ENCODE assay signal across 16 cellular contexts in the genomic region with DNA sequence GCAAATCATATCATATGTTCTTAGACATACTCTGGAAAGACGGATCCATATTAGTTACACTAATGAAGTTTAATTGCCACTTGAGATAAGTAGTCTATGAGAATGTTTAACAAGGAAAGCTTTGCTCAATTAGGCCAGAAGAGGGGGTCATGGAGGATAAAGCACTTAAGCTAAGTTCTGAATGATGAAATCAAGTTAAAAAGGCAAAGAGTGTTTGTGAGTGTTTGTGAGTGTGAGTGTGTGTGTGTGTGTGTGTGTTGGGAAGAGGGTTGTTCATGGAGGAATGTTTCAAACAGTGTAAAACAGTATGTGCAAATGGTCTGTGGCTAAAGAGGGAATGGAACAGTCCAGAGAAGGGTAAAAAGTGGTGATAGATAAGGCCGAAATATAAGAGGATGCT.
A peak's percentile ranks its signal among the peaks of the same experiment; 100 is the strongest.
DNase-seq lines count a peak whose midpoint lies in the region; ATAC-seq, FAIRE-seq and TF ChIP-seq lines count a peak whose summit lies in the region.
"Had no signal": no experiment of that assay in that cellular context is flagged by ENCODE, and none has a peak within 500 bp of the region (broad histone marks: within the 10 kb centered on the region; RNA-seq: fewer than 3 reads in every experiment).

No MANE protein-coding gene starts in this region.

- H3K27ac ChIP-seq in SK-N-SH (ENCODE audit: low read depth in 2 of 2, low read length in 1 of 2) (no peak overlapping the region), upper lobe of right lung (no peak overlapping the region), small intestine (ENCODE audit: low read depth in 1 of 2, low read length in 1 of 2) (no peak overlapping the region)
- H3K27ac ChIP-seq: skin epidermis, tibial artery had no signal

- no peak overlapping the region for H3K9ac ChIP-seq in SK-N-SH

- H3K27me3 ChIP-seq in SK-N-SH (ENCODE audit: insufficient read depth) = no peaks in the 10 kb centered on the region
- H3K27me3 ChIP-seq in upper lobe of right lung = no peaks in the 10 kb centered on the region
- no peaks in the 10 kb centered on the region for H3K27me3 ChIP-seq in small intestine (ENCODE audit: control insufficient read depth in 2 of 2, insufficient read depth in 2 of 2, low read length in 2 of 2)
- H3K27me3 ChIP-seq: tibial artery had no signal

- H3K4me1 ChIP-seq in SK-N-SH (ENCODE audit: control insufficient read depth in 1 of 2, insufficient read depth in 2 of 2, low read depth in 1 of 2, low read length in 1 of 2) (no peaks in the 10 kb centered on the region; a peak in 1 of 4 replicates), upper lobe of right lung (no peaks in the 10 kb centered on the region), small intestine (ENCODE audit: control insufficient read depth in 2 of 2, insufficient read depth in 1 of 2, low read depth in 1 of 2, low read length in 1 of 2) (no peaks in the 10 kb centered on the region)

- H2AFZ ChIP-seq in SK-N-SH (ENCODE audit: low read depth) = no peak overlapping the region

- DNase-seq in SK-N-SH (no peak), NCI-H2171 treated with DMSO at 0.1 percent for 48 hours (lab: John Stamatoyannopoulos, UW) (peak; percentile 66), dermis blood vessel endothelial cell (peak; percentile 2), upper lobe of right lung (no peak), T-helper 1 cell (no peak), GDM1 (lab: John Stamatoyannopoulos, UW) (no peak), small intestine (no peak)
- DNase-seq: activated CD4-positive, alpha-beta T cell treated with anti-CD3 and anti-CD28 coated beads, Interleukin-2, amount 10 ng/mL, durations not matched to agents 7 days and 5 days; activated gamma-delta T cell; GF-D8; natural killer cell; NCI-H226; tibial artery had no signal

- FAIRE-seq in small intestine (lab: Jason Lieb, UNC) = no peak
- FAIRE-seq: keratinocyte had no signal

- TF ChIP-seq CTCF in SK-N-SH (IDR thresholded peaks at IDR 0.05) (peak; percentile 25), upper lobe of right lung (IDR thresholded peaks at IDR 0.05) (no peak)

- CTCF ChIA-PET in SK-N-SH (lab: Yijun Ruan, JAX) = interaction anchor here (0.6 kb wide), 2 partner anchors 293 to 656 kb away, joined by 3 read pairs; no protein-coding TSS in a partner anchor

- POLR2A ChIA-PET in SK-N-SH (lab: Yijun Ruan, JAX) = no interaction called here

- no peaks in the 10 kb centered on the region for H4K20me1 ChIP-seq in SK-N-SH (ENCODE audit: insufficient read depth)

- no peak overlapping the region for H3K4me3 ChIP-seq in SK-N-SH (ENCODE audit: low read depth in 2 of 2, low read length in 1 of 2)
- no peak overlapping the region for H3K4me3 ChIP-seq in upper lobe of right lung
- H3K4me3 ChIP-seq in small intestine (ENCODE audit: low read depth in 1 of 2, low read length in 2 of 2) = no peak overlapping the region
- H3K4me3 ChIP-seq: skin epidermis, tibial artery had no signal

- WGBS in SK-N-SH (ENCODE audit: low lambda C conversion rate) = 44% methylated on average over 2 of the region's 2 CpGs
- WGBS in small intestine, 3 donors = 47 to 49% (median 47%) methylated on average over 2 of the region's 2 CpGs

- no peak overlapping the region for H3K4me2 ChIP-seq in SK-N-SH

- no peaks in the 10 kb centered on the region for H3K79me2 ChIP-seq in SK-N-SH (ENCODE audit: insufficient read depth)

- no peaks in the 10 kb centered on the region for H3F3A ChIP-seq in SK-N-SH (replicated peaks; ENCODE audit: insufficient read depth)

- H3K9me2 ChIP-seq in SK-N-SH = no peaks in the 10 kb centered on the region

- no peaks in the 10 kb centered on the region for H3K9me3 ChIP-seq in SK-N-SH
- no peaks in the 10 kb centered on the region for H3K9me3 ChIP-seq in upper lobe of right lung
- H3K9me3 ChIP-seq in small intestine (ENCODE audit: control insufficient read depth, low read depth) = no peaks in the 10 kb centered on the region
- H3K9me3 ChIP-seq: tibial artery had no signal

- intact Hi-C loops in upper lobe of right lung (cut with DNase I) = no loop called here

- no peaks in the 10 kb centered on the region for H3K36me3 ChIP-seq in SK-N-SH (replicated peaks in 1 of 2; ENCODE audit: control insufficient read depth in 1 of 2, insufficient read depth in 2 of 2, low read length in 1 of 2)
- no peaks in the 10 kb centered on the region for H3K36me3 ChIP-seq in upper lobe of right lung
- H3K36me3 ChIP-seq in small intestine (ENCODE audit: control insufficient read depth in 2 of 2, insufficient read depth in 2 of 2, low read length in 2 of 2) = no peaks in the 10 kb centered on the region
- H3K36me3 ChIP-seq: tibial artery had no signal

- TF ChIP-seq RAD21 in SK-N-SH (IDR thresholded peaks at IDR 0.05; ENCODE audit: low read length) = no peak

- ATAC-seq in SK-N-SH treated with all-trans-retinoic acid at 6 μM for 48 hours (no peak), upper lobe of right lung (peak; percentile 39)
- ATAC-seq: natural killer cell had no signal

- TF ChIP-seq EP300 in SK-N-SH (IDR thresholded peaks at IDR 0.05; ENCODE audit: borderline replicate concordance in 1 of 2, low read depth in 1 of 2, low read length in 1 of 2) = no peak

TF ChIP-seq in SK-N-SH, 30 proteins besides CTCF, POLR2A, EP300 and RAD21 (continues in another document):
- TF ChIP-seq, protein P1, sequence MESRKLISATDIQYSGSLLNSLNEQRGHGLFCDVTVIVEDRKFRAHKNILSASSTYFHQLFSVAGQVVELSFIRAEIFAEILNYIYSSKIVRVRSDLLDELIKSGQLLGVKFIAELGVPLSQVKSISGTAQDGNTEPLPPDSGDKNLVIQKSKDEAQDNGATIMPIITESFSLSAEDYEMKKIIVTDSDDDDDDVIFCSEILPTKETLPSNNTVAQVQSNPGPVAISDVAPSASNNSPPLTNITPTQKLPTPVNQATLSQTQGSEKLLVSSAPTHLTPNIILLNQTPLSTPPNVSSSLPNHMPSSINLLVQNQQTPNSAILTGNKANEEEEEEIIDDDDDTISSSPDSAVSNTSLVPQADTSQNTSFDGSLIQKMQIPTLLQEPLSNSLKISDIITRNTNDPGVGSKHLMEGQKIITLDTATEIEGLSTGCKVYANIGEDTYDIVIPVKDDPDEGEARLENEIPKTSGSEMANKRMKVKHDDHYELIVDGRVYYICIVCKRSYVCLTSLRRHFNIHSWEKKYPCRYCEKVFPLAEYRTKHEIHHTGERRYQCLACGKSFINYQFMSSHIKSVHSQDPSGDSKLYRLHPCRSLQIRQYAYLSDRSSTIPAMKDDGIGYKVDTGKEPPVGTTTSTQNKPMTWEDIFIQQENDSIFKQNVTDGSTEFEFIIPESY (IDR thresholded peaks at IDR 0.05; ENCODE audit: borderline replicate concordance, low read depth) = no peak
- TF ChIP-seq JUND (IDR thresholded peaks at IDR 0.05) (no peak), SMC3 (IDR thresholded peaks at IDR 0.05; ENCODE audit: low read depth, low read length) (no peak), YY1 (IDR thresholded peaks at IDR 0.05; ENCODE audit: low read depth) (no peak), SIN3A (IDR thresholded peaks at IDR 0.05; ENCODE audit: borderline replicate concordance, low read depth, low read length) (no peak)
- TF ChIP-seq, protein P2, sequence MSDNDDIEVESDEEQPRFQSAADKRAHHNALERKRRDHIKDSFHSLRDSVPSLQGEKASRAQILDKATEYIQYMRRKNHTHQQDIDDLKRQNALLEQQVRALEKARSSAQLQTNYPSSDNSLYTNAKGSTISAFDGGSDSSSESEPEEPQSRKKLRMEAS (IDR thresholded peaks at IDR 0.05; ENCODE audit: low read depth) = no peak
- TF ChIP-seq, protein P3, sequence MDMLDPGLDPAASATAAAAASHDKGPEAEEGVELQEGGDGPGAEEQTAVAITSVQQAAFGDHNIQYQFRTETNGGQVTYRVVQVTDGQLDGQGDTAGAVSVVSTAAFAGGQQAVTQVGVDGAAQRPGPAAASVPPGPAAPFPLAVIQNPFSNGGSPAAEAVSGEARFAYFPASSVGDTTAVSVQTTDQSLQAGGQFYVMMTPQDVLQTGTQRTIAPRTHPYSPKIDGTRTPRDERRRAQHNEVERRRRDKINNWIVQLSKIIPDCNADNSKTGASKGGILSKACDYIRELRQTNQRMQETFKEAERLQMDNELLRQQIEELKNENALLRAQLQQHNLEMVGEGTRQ (IDR thresholded peaks at IDR 0.05; ENCODE audit: borderline replicate concordance, low read depth, low read length) = no peak

TF ChIP-seq in SK-N-SH treated with all-trans-retinoic acid at 6 μM for 48 hours, 23 proteins besides CTCF, POLR2A, EP300 and RAD21 (continues in another document):
- TF ChIP-seq ZNF565 (CRISPR knock-in tag; conservative IDR thresholded peaks at IDR 0.05; ENCODE audit: low read depth) = no peak
- TF ChIP-seq PPARA (CRISPR knock-in tag; IDR thresholded peaks at IDR 0.05; ENCODE audit: borderline replicate concordance) = no peak
- no peak for TF ChIP-seq ISL1 (CRISPR knock-in tag; IDR thresholded peaks at IDR 0.05)
- no peak for TF ChIP-seq BACH2 (CRISPR knock-in tag; IDR thresholded peaks at IDR 0.05; ENCODE audit: borderline replicate concordance)
- TF ChIP-seq, protein P4, sequence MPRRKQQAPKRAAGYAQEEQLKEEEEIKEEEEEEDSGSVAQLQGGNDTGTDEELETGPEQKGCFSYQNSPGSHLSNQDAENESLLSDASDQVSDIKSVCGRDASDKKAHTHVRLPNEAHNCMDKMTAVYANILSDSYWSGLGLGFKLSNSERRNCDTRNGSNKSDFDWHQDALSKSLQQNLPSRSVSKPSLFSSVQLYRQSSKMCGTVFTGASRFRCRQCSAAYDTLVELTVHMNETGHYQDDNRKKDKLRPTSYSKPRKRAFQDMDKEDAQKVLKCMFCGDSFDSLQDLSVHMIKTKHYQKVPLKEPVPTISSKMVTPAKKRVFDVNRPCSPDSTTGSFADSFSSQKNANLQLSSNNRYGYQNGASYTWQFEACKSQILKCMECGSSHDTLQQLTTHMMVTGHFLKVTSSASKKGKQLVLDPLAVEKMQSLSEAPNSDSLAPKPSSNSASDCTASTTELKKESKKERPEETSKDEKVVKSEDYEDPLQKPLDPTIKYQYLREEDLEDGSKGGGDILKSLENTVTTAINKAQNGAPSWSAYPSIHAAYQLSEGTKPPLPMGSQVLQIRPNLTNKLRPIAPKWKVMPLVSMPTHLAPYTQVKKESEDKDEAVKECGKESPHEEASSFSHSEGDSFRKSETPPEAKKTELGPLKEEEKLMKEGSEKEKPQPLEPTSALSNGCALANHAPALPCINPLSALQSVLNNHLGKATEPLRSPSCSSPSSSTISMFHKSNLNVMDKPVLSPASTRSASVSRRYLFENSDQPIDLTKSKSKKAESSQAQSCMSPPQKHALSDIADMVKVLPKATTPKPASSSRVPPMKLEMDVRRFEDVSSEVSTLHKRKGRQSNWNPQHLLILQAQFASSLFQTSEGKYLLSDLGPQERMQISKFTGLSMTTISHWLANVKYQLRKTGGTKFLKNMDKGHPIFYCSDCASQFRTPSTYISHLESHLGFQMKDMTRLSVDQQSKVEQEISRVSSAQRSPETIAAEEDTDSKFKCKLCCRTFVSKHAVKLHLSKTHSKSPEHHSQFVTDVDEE (CRISPR knock-in tag; IDR thresholded peaks at IDR 0.05) = no peak
- TF ChIP-seq GLIS3 (CRISPR knock-in tag; IDR thresholded peaks at IDR 0.05) = no peak
- no peak for TF ChIP-seq ZFP30 (CRISPR knock-in tag; IDR thresholded peaks at IDR 0.05)
- no peak for TF ChIP-seq TOX (CRISPR knock-in tag; IDR thresholded peaks at IDR 0.05; ENCODE audit: borderline replicate concordance)
- no peak for TF ChIP-seq ARNTL (CRISPR knock-in tag; IDR thresholded peaks at IDR 0.05; ENCODE audit: borderline replicate concordance, low read depth)
- no peak for TF ChIP-seq TCF4 (CRISPR knock-in tag; IDR thresholded peaks at IDR 0.05; ENCODE audit: borderline replicate concordance)

Comparison
In these comparisons a context has a peak if more than half of its experiments do, and no peak if none do; other contexts are left out.
1. DNase-seq: peak in NCI-H2171 treated with DMSO at 0.1 percent for 48 hours (single experiment) and dermis blood vessel endothelial cell (single experiment); none in SK-N-SH (single experiment), upper lobe of right lung (single experiment), T-helper 1 cell (0 of 5), GDM1 (single experiment) and small intestine (single experiment).